In the genomic region with DNA sequence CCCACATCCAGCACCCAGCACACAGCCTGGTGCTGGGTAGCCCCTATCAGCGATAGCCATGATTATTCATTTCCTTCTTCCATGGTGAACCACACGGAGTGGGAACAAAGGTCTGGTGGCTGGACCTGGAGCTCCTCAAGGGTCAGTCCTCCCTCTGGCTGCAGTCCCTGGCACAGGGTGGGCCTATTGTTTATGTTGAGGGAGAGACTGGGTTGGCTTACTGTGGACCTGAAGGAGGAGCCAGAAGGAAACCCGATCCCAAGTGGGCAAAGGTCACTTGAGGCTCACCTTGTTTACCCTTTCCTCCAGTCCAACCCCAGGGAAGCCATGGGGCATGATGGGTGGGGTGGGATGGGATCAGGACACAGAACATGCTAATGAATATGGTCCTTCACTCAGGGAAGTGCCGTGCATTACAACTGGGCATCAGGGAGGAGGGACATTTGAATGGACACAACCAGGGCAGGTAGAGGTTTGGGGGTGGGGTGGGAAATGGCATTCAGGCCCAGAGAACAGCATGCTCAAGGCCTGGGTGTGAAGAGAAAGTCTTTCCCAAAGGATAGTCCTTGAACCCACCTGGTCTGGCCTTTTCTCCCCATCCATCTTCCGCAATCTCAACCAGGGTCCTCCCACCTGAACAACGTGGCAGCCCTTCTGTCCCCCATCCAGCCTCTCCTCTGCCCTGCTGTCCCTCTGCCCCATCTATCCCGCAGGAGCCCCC, we compare ENCODE assay signal across 8 cellular contexts. TPM values are rescaled to one million over a fixed set of nuclear protein-coding genes. Genes with fewer than 3 reads are reported as not detected.
A peak's percentile ranks its signal among the peaks of the same experiment; 100 is the strongest.
DNase-seq lines count a peak whose midpoint lies in the region; ATAC-seq and TF ChIP-seq lines count a peak whose summit lies in the region.

No MANE protein-coding gene starts in this region.

- H3K9me3 Mint-ChIP-seq in brain: no peaks in the 10 kb centered on the region

- no peaks in the 10 kb centered on the region for H3K9me3 ChIP-seq in BLaER1
- H3K9me3 ChIP-seq in HEK293 (ENCODE audit: control insufficient read depth, insufficient read depth, low read depth, low read length): no peaks in the 10 kb centered on the region
- no peaks in the 10 kb centered on the region for H3K9me3 ChIP-seq in muscle layer of colon (ENCODE audit: low read length)

- H3K4me3 ChIP-seq in BLaER1: no peak overlapping the region
- H3K4me3 ChIP-seq in HEK293 (ENCODE audit: low read depth, low read length): no peak overlapping the region
- peak overlapping the region in 1 of 2 donors; percentile 59 for H3K4me3 ChIP-seq in muscle layer of colon (ENCODE audit: low read depth in 1 of 2, low read length in 2 of 2)

- peaks cover 34% of the 10 kb centered on the region for H3K27me3 ChIP-seq in BLaER1
- H3K27me3 ChIP-seq in muscle layer of colon (ENCODE audit: control insufficient read depth in 1 of 2, insufficient read depth in 2 of 2, low read length in 2 of 2): peaks cover 0 to 11% of the 10 kb centered on the region in 2 donors

- CTCF ChIA-PET in HEK293 (lab: Yijun Ruan, JAX): interaction anchor here (0.7 to 1.4 kb wide), 4 partner anchors 14 to 61 kb away, joined by 3 to 8 read pairs (median 4); no protein-coding TSS in a partner anchor

- H3K4me3 Mint-ChIP-seq in brain: peak overlapping the region in 4 of 5 experiments; percentile 81 to 93 (median 85)

- POLR2A ChIA-PET in HEK293 (lab: Yijun Ruan, JAX): no interaction called here

- TF ChIP-seq CTCF in HEK293 (tag by site-specific recombination; IDR thresholded peaks at IDR 0.05) (no peak), brain (conservative IDR thresholded peaks at IDR 0.05) (no peak)

- no peaks in the 10 kb centered on the region for H3K36me3 Mint-ChIP-seq in brain

- peaks cover 26% of the 10 kb centered on the region for H4K20me1 ChIP-seq in BLaER1

- peaks cover 83% of the 10 kb centered on the region for H3K27me3 Mint-ChIP-seq in brain

- peaks cover 39% of the 10 kb centered on the region for H3K4me1 Mint-ChIP-seq in brain

- peak overlapping the region in 1 of 5 experiments; percentile 78 for H3K27ac Mint-ChIP-seq in brain

- peaks cover 3% of the 10 kb centered on the region; the same call in 1 of the 2 replicates for H3K36me3 ChIP-seq in BLaER1
- no peaks in the 10 kb centered on the region for H3K36me3 ChIP-seq in HEK293 (ENCODE audit: control insufficient read depth in 2 of 2, insufficient read depth in 1 of 2, low read length in 2 of 2)
- no peaks in the 10 kb centered on the region for H3K36me3 ChIP-seq in muscle layer of colon (ENCODE audit: insufficient read depth, low read length)

- ATAC-seq in GM18520 (IDR thresholded peaks at IDR 0.05; ENCODE audit: unreplicated experiment): no peak
- ATAC-seq in GM21381 (IDR thresholded peaks at IDR 0.05; ENCODE audit: unreplicated experiment): no peak
- ATAC-seq in HG02623 (IDR thresholded peaks at IDR 0.05; ENCODE audit: unreplicated experiment): no peak

- DNase-seq in superior temporal gyrus (ENCODE audit: extremely low spot score): no peak

- H3K27ac ChIP-seq in BLaER1 (no peak overlapping the region), HEK293 (ENCODE audit: extremely low read depth, low read depth, low read length) (no peak overlapping the region), muscle layer of colon (ENCODE audit: low read depth, low read length) (peak overlapping the region; percentile 52)

- H3K4me2 ChIP-seq in BLaER1: peak overlapping the region; percentile 91

- H3K9ac ChIP-seq in BLaER1 (no peak overlapping the region), muscle layer of colon (ENCODE audit: low read length) (no peak overlapping the region)

- H3K4me1 ChIP-seq in BLaER1 (peaks cover 42% of the 10 kb centered on the region), HEK293 (ENCODE audit: control insufficient read depth, insufficient read depth, low read length) (no peaks in the 10 kb centered on the region), muscle layer of colon (ENCODE audit: insufficient read depth, low read length) (peaks cover 12% of the 10 kb centered on the region)

TF ChIP-seq in HEK293, 187 proteins besides CTCF, POLR2A, EP300 and RAD21:
- no peak for TF ChIP-seq SP2 (tag by site-specific recombination; IDR thresholded peaks at IDR 0.05)
- TF ChIP-seq, protein P1, sequence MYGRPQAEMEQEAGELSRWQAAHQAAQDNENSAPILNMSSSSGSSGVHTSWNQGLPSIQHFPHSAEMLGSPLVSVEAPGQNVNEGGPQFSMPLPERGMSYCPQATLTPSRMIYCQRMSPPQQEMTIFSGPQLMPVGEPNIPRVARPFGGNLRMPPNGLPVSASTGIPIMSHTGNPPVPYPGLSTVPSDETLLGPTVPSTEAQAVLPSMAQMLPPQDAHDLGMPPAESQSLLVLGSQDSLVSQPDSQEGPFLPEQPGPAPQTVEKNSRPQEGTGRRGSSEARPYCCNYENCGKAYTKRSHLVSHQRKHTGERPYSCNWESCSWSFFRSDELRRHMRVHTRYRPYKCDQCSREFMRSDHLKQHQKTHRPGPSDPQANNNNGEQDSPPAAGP (tag by site-specific recombination; IDR thresholded peaks at IDR 0.05): 0 out of 2 replicates have a peak, but pooled peaks have one; percentile 41

RNA-seq across cellular contexts. Expression of a gene that starts 1.4 kb away (rescaled TPM):
- polyA plus RNA-seq in brain (ENCODE audit: insufficient read depth, low read depth, low replicate concordance): 8.6 TPM

RNA-seq across cellular contexts. Expression of a gene that starts 29.3 kb away (rescaled TPM):
- 9.1 TPM for polyA plus RNA-seq in brain (ENCODE audit: insufficient read depth, low read depth, low replicate concordance)
